ENCODE assay signal across 8 cellular contexts in genomic region chr4:176340871-176341685, GRCh38.
DNase-seq lines count a peak whose midpoint lies in the region; ATAC-seq and TF ChIP-seq lines count a peak whose summit lies in the region.

No MANE protein-coding gene starts in this region.

- H3K27ac ChIP-seq in subcutaneous abdominal adipose tissue (ENCODE audit: low read depth, low read length) = no peak overlapping the region

- H3K9ac ChIP-seq in subcutaneous abdominal adipose tissue (ENCODE audit: low read length in 5 of 5) = peak overlapping the region in 1 of 5 donors; percentile 33

- H3K36me3 ChIP-seq in subcutaneous abdominal adipose tissue (ENCODE audit: control insufficient read depth in 5 of 5, insufficient read depth in 5 of 5, low read length in 5 of 5) = no peaks in the 10 kb centered on the region

- DNase-seq in NCI-H1417 (lab: John Stamatoyannopoulos, UW) = peak in 2 of 3 experiments; percentile 4 to 71
- DNase-seq in NCI-H1417 treated with DMSO at 0.1 percent for 48 hours (lab: John Stamatoyannopoulos, UW) = no peak
- peak; percentile 54 for DNase-seq in NB4 (ENCODE audit: low read depth)
- DNase-seq in astrocyte of the hippocampus (ENCODE audit: low read depth, low spot score) = peak; percentile 55
- peak; percentile 78 for DNase-seq in inferior parietal cortex (ENCODE audit: extremely low spot score)
- no peak for DNase-seq in NK-92 treated with Interleukin-12 subunit alpha and Interleukin-12 subunit beta, amount 100 ng/mL, for 24 hours (lab: John Stamatoyannopoulos, UW)

- no peaks in the 10 kb centered on the region for H3K27me3 ChIP-seq in subcutaneous abdominal adipose tissue (ENCODE audit: control insufficient read depth in 5 of 5, insufficient read depth in 4 of 5, low read length in 5 of 5)

- H3K4me3 ChIP-seq in NB4 (ENCODE audit: low read depth, low read length) (no peak overlapping the region), subcutaneous abdominal adipose tissue (ENCODE audit: low read depth in 1 of 5, low read length in 5 of 5) (peak overlapping the region in 4 of 5 donors; percentile 17 to 34 (median 24))

- peak; percentile 72 for ATAC-seq in GM21723 (IDR thresholded peaks at IDR 0.05; ENCODE audit: unreplicated experiment)

- peak; percentile 41 for TF ChIP-seq CTCF in NB4 (IDR thresholded peaks at IDR 0.05; ENCODE audit: low read depth, low read length)

- TF ChIP-seq POLR2A in NB4 (IDR thresholded peaks at IDR 0.05; ENCODE audit: extremely low read depth, insufficient read length) = no peak

- peaks cover 2 to 15% (median 11%) of the 10 kb centered on the region in 5 donors for H3K9me3 ChIP-seq in subcutaneous abdominal adipose tissue (ENCODE audit: control insufficient read depth in 5 of 5, low read length in 5 of 5)

- peaks cover 0 to 14% (median 6%) of the 10 kb centered on the region in 5 donors for H3K4me1 ChIP-seq in subcutaneous abdominal adipose tissue (ENCODE audit: control insufficient read depth in 5 of 5, insufficient read depth in 5 of 5, low read length in 5 of 5)

Comparison
In these comparisons a context has a peak if more than half of its experiments do, and no peak if none do; other contexts are left out.
1. DNase-seq: peak in NCI-H1417 (2 of 3), NB4 (single experiment), astrocyte of the hippocampus (single experiment) and inferior parietal cortex (single experiment); none in NCI-H1417 treated with DMSO at 0.1 percent for 48 hours (single experiment) and NK-92 treated with Interleukin-12 subunit alpha and Interleukin-12 subunit beta, amount 100 ng/mL, for 24 hours (single experiment).